17 cellular contexts compared by ENCODE assay signal in genomic region chr3:123725652-123726400, GRCh38.
DNase-seq lines count a peak whose midpoint lies in the region; ATAC-seq, FAIRE-seq and TF ChIP-seq lines count a peak whose summit lies in the region.
"Had no signal": no experiment of that assay in that cellular context is flagged by ENCODE, and none has a peak within 500 bp of the region (broad histone marks: within the 10 kb centered on the region; RNA-seq: fewer than 3 reads in every experiment).

No MANE protein-coding gene starts in this region.

- intact Hi-C loops in IMR-90 (cut with micrococcal nuclease), result loop anchor here (5.0 kb wide), 1 partner anchor 156 kb away; the partner anchor contains the start of gene MYLK
- intact Hi-C loops in OCI-LY7 (cut with micrococcal nuclease; ENCODE audit: unreplicated experiment), result no loop called here

- no peak overlapping the region for H3K4me2 ChIP-seq in IMR-90 (ENCODE audit: low read depth, low read length)
- no peak overlapping the region for H3K4me2 ChIP-seq in mesenchymal stem cell (ENCODE audit: low read length, poor library complexity, severe bottlenecking)
- no peak overlapping the region for H3K4me2 ChIP-seq in OCI-LY7 (ENCODE audit: low read length)
- H3K4me2 ChIP-seq: hepatocyte had no signal

- H3K18ac ChIP-seq in IMR-90 (ENCODE audit: low read depth, low read length), result no peak overlapping the region
- H3K18ac ChIP-seq in mesenchymal stem cell (ENCODE audit: low read depth in 1 of 2, low read length in 2 of 2), result no peak overlapping the region

- H3K27ac ChIP-seq in IMR-90 (ENCODE audit: insufficient read depth, low read length) (peak overlapping the region; percentile 17; the same call in 1 of the 2 replicates), mesenchymal stem cell (ENCODE audit: low read length, poor library complexity, severe bottlenecking) (no peak overlapping the region), OCI-LY7 (ENCODE audit: low read depth, low read length, poor library complexity, severe bottlenecking) (no peak overlapping the region)
- H3K27ac ChIP-seq: esophagus muscularis mucosa, hepatocyte had no signal

- H3K56ac ChIP-seq in IMR-90 (ENCODE audit: extremely low read depth, insufficient read depth, low read length), result no peak overlapping the region

- no peak overlapping the region for H3K14ac ChIP-seq in IMR-90 (replicated peaks; ENCODE audit: low read depth, low read length)
- no peak overlapping the region for H3K14ac ChIP-seq in mesenchymal stem cell (ENCODE audit: low read length in 2 of 2)

- H4K91ac ChIP-seq in IMR-90 (ENCODE audit: insufficient read depth, low read depth, low read length) (peak overlapping the region; percentile 30), mesenchymal stem cell (ENCODE audit: low read length) (no peak overlapping the region)

- no peak for TF ChIP-seq RAD21 in IMR-90 (IDR thresholded peaks at IDR 0.05; ENCODE audit: low read length)

- FAIRE-seq in bronchial epithelial cell (lab: Jason Lieb, UNC), result no peak
- no peak for FAIRE-seq in D721Med (lab: Jason Lieb, UNC)

- H3K9ac ChIP-seq in IMR-90 (ENCODE audit: low read depth, low read length) (no peak overlapping the region), mesenchymal stem cell (ENCODE audit: low read length) (no peak overlapping the region)

- H2AFZ ChIP-seq in IMR-90 (replicated peaks; ENCODE audit: low read length, poor library complexity) (no peak overlapping the region), mesenchymal stem cell (ENCODE audit: low read depth, low read length) (no peak overlapping the region), OCI-LY7 (ENCODE audit: low read length) (no peak overlapping the region)
- H2AFZ ChIP-seq: hepatocyte had no signal

- DNase-seq in AG04449 (ENCODE audit: low read depth, low spot score), result no peak
- DNase-seq in IMR-90, result no peak
- no peak for DNase-seq in bronchial epithelial cell (ENCODE audit: low read depth)
- no peak for DNase-seq in mesenchymal stem cell
- no peak for DNase-seq in inferior parietal cortex (ENCODE audit: extremely low spot score)
- DNase-seq in D721Med (ENCODE audit: insufficient read length, low spot score), result no peak
- no peak for DNase-seq in OCI-LY7 (ENCODE audit: low spot score)
- DNase-seq: activated CD4-positive, CD25-positive, alpha-beta regulatory T cell; anterior cingulate cortex; HCEC 1CT; MG63; NCI-H187 treated with DMSO at 0.1 percent for 48 hours; occipital lobe; stimulated activated CD4-positive, alpha-beta T cell treated with anti-CD3 and anti-CD28 coated beads, Interleukin-4, amount 100 ng/mL, for 1 hour had no signal

- H4K5ac ChIP-seq in IMR-90 (ENCODE audit: low read depth, low read length), result peak overlapping the region; percentile 30

- H2BK5ac ChIP-seq in IMR-90 (ENCODE audit: low read depth, low read length, poor library complexity, severe bottlenecking), result peak overlapping the region; percentile 38
- H2BK5ac ChIP-seq in mesenchymal stem cell (ENCODE audit: low read depth, low read length, poor library complexity, severe bottlenecking), result no peak overlapping the region

- H3K36me3 ChIP-seq in IMR-90 (ENCODE audit: control insufficient read depth, insufficient read depth, low read length) (peaks cover 47% of the 10 kb centered on the region), bronchial epithelial cell (ENCODE audit: control insufficient read depth, insufficient read depth, low read length) (peaks cover 1% of the 10 kb centered on the region), mesenchymal stem cell (ENCODE audit: control insufficient read depth in 1 of 2, insufficient read depth in 2 of 2, low read depth in 1 of 2, low read length in 2 of 2) (peaks cover 19 to 52% of the 10 kb centered on the region in 2 experiments), OCI-LY7 (ENCODE audit: insufficient read depth, low read length) (no peaks in the 10 kb centered on the region)
- H3K36me3 ChIP-seq: esophagus muscularis mucosa, MG63 had no signal

- H2BK12ac ChIP-seq in mesenchymal stem cell (ENCODE audit: low read length in 2 of 2), result no peak overlapping the region

- in situ Hi-C loops in IMR-90 (cut with MboI; ENCODE audit: low sequenced_read_pairs), result no loop called here

- no peaks in the 10 kb centered on the region for H4K20me1 ChIP-seq in IMR-90 (ENCODE audit: insufficient read depth, low read length)
- no peaks in the 10 kb centered on the region for H4K20me1 ChIP-seq in OCI-LY7 (ENCODE audit: insufficient read depth, low read length)

- dilution Hi-C loops in IMR-90 (cut with HindIII; ENCODE audit: low sequenced_read_pairs, unreplicated experiment), result no loop called here

- CTCF ChIA-PET in AG04449 (lab: Yijun Ruan, JAX) (interaction anchor here (1.0 to 9.9 kb wide), 5 partner anchors 9 to 354 kb away, joined by 3 to 512 read pairs (median 5); no protein-coding TSS in a partner anchor), IMR-90 (lab: Yijun Ruan, JAX) (no interaction called here), OCI-LY7 (lab: Charles Lee; ENCODE audit: unreplicated experiment) (no interaction called here)

- H2BK15ac ChIP-seq in IMR-90 (ENCODE audit: low read depth, low read length), result no peak overlapping the region; the same call in 2 of the 3 replicates
- no peak overlapping the region for H2BK15ac ChIP-seq in mesenchymal stem cell (ENCODE audit: low read depth, poor library complexity, severe bottlenecking)

- H3K9me1 ChIP-seq in IMR-90 (ENCODE audit: insufficient read depth, low read length), result peaks cover 5% of the 10 kb centered on the region

- no peak overlapping the region for H3K23ac ChIP-seq in IMR-90 (ENCODE audit: low read depth, low read length)
- H3K23ac ChIP-seq in mesenchymal stem cell (ENCODE audit: low read length in 2 of 2), result no peak overlapping the region

- POLR2A ChIA-PET in AG04449 (lab: Yijun Ruan, JAX) (no interaction called here), IMR-90 (lab: Charles Lee; ENCODE audit: unreplicated experiment) (interaction anchor here (0.9 kb wide), 1 partner anchor 24 kb away, joined by 3 read pairs; no protein-coding TSS in a partner anchor), OCI-LY7 (lab: Charles Lee) (no interaction called here)

- peak overlapping the region; percentile 29 for H2AK5ac ChIP-seq in IMR-90 (ENCODE audit: low read depth, low read length)
- peak overlapping the region; percentile 15 for H2AK5ac ChIP-seq in mesenchymal stem cell (ENCODE audit: low read length, severe bottlenecking)

- ATAC-seq in IMR-90 (ENCODE audit: low read depth) (no peak), HG02970 (IDR thresholded peaks at IDR 0.05; ENCODE audit: low FRiP score, unreplicated experiment) (no peak)

- H3K79me2 ChIP-seq in OCI-LY7 (ENCODE audit: insufficient read depth, low read depth, low read length), result no peaks in the 10 kb centered on the region
- H3K79me2 ChIP-seq: hepatocyte had no signal

- H3K4me3 ChIP-seq in AG04449 (ENCODE audit: low read depth, low read length) (no peak overlapping the region), IMR-90 (ENCODE audit: insufficient read depth, low read depth, low read length) (no peak overlapping the region), bronchial epithelial cell (ENCODE audit: low read depth, low read length) (no peak overlapping the region), mesenchymal stem cell (ENCODE audit: insufficient read depth in 1 of 2, low read depth in 1 of 2, low read length in 2 of 2) (no peak overlapping the region), OCI-LY7 (ENCODE audit: low read depth, low read length, poor library complexity, severe bottlenecking) (no peak overlapping the region)
- H3K4me3 ChIP-seq: esophagus muscularis mucosa, hepatocyte, MG63 had no signal

- BruUV-seq in IMR-90 (replicated peaks; lab: Mats Ljungman, UMichigan) (no TSS peak), OCI-LY7 (replicated peaks; lab: Mats Ljungman, UMichigan) (no TSS peak)

- H3K27me3 ChIP-seq in IMR-90 (ENCODE audit: control insufficient read depth, insufficient read depth, low read length) (no peaks in the 10 kb centered on the region), bronchial epithelial cell (ENCODE audit: control insufficient read depth, insufficient read depth, low read length) (no peaks in the 10 kb centered on the region), mesenchymal stem cell (ENCODE audit: control insufficient read depth in 1 of 2, insufficient read depth in 1 of 2, low read length in 2 of 2) (no peaks in the 10 kb centered on the region)
- H3K27me3 ChIP-seq: esophagus muscularis mucosa, hepatocyte, MG63 had no signal

- peak overlapping the region; percentile 33 for H2BK20ac ChIP-seq in IMR-90 (ENCODE audit: low read depth, low read length)

- H2BK120ac ChIP-seq in IMR-90 (ENCODE audit: low read depth, low read length), result peak overlapping the region; percentile 91
- no peak overlapping the region for H2BK120ac ChIP-seq in mesenchymal stem cell (ENCODE audit: low read depth, low read length)

- H3K79me1 ChIP-seq in IMR-90 (ENCODE audit: low read depth in 1 of 2, low read length in 2 of 2) (peaks cover 32 to 55% of the 10 kb centered on the region in 2 experiments), mesenchymal stem cell (replicated peaks; ENCODE audit: low read length, poor library complexity, severe bottlenecking) (peaks cover 26% of the 10 kb centered on the region)

- no peak overlapping the region for H2AK9ac ChIP-seq in IMR-90 (replicated peaks; ENCODE audit: low read depth, low read length, poor library complexity)

- H3K4me1 ChIP-seq in IMR-90 (ENCODE audit: control insufficient read depth, insufficient read depth, low read length) (peaks cover 14% of the 10 kb centered on the region), mesenchymal stem cell (ENCODE audit: control insufficient read depth, insufficient read depth, low read depth, low read length) (peaks cover 8% of the 10 kb centered on the region), OCI-LY7 (ENCODE audit: insufficient read depth, low read length, poor library complexity, severe bottlenecking) (no peaks in the 10 kb centered on the region)

- WGBS in IMR-90 (ENCODE audit: extremely low coverage in 2 of 2, insufficient read length in 1 of 2), 2 experiments, result 100% methylated on average over 2 of the region's 11 CpGs; no CpG with 5 or more reads in 1 of the 2 experiments
- WGBS in mesenchymal stem cell, result 97% methylated on average over 10 of the region's 11 CpGs

- H3K4ac ChIP-seq in IMR-90 (ENCODE audit: low read depth, low read length) (peak overlapping the region; percentile 9), mesenchymal stem cell (ENCODE audit: low read depth in 1 of 2, low read length in 2 of 2) (no peak overlapping the region)

- H4K8ac ChIP-seq in IMR-90 (ENCODE audit: low read depth in 2 of 2, low read length in 2 of 2) (peak overlapping the region in 1 of 2 experiments; percentile 31; a peak in 1 of 4 replicates), mesenchymal stem cell (ENCODE audit: low read length) (peak overlapping the region; percentile 5)

- no peak for TF ChIP-seq POLR2A in IMR-90 (IDR thresholded peaks at IDR 0.05; ENCODE audit: low read depth, low read length)

- H3K9me2 ChIP-seq in OCI-LY7 (ENCODE audit: insufficient read depth, low read length), result no peaks in the 10 kb centered on the region

- TF ChIP-seq CTCF in AG04449 (IDR thresholded peaks at IDR 0.05; ENCODE audit: insufficient read depth, low read length, missing control alignments) (peak; percentile 14), IMR-90 (conservative IDR thresholded peaks at IDR 0.05; ENCODE audit: low read depth, low read length) (0 out of 2 replicates have a peak, but pooled peaks have one; percentile 12), bronchial epithelial cell (IDR thresholded peaks at IDR 0.05; ENCODE audit: insufficient read depth, low read length, severe bottlenecking) (peak; percentile 3), D721Med (IDR thresholded peaks at IDR 0.05; ENCODE audit: insufficient read depth, missing control alignments) (no peak), OCI-LY7 (conservative IDR thresholded peaks at IDR 0.05; ENCODE audit: low read length) (no peak)

- H3K9me3 ChIP-seq in IMR-90 (ENCODE audit: control insufficient read depth, insufficient read depth, low read length) (no peaks in the 10 kb centered on the region), mesenchymal stem cell (ENCODE audit: control insufficient read depth, low read length) (no peaks in the 10 kb centered on the region), OCI-LY7 (ENCODE audit: low read length) (no peaks in the 10 kb centered on the region)
- H3K9me3 ChIP-seq: esophagus muscularis mucosa, MG63 had no signal

Comparison
In these comparisons a context has a peak if more than half of its experiments do, and no peak if none do; other contexts are left out.
1. CTCF ChIP-seq: peak in AG04449 (single experiment), IMR-90 (single experiment) and bronchial epithelial cell (single experiment); none in D721Med (single experiment) and OCI-LY7 (single experiment).